Comparison of ENCODE assay signal across 16 cellular contexts in genomic region chr7:150931199-150931869, GRCh38. TPM values are rescaled to one million over a fixed set of nuclear protein-coding genes. Genes with fewer than 3 reads are reported as not detected.
DNase-seq lines count a peak whose midpoint lies in the region; TF ChIP-seq lines count a peak whose summit lies in the region.
"Had no signal": no experiment of that assay in that cellular context is flagged by ENCODE, and none has a peak within 500 bp of the region (broad histone marks: within the 10 kb centered on the region; RNA-seq: fewer than 3 reads in every experiment).

No MANE protein-coding gene starts in this region.

- H3K9me3 Mint-ChIP-seq in CD4-positive, alpha-beta memory T cell = peaks cover 0 to 2% (median 0%) of the 10 kb centered on the region in 8 donors
- H3K9me3 Mint-ChIP-seq: CD4-positive, CD25-positive, alpha-beta regulatory T cell had no signal

- no peak for TF ChIP-seq POLR2A in erythroblast (IDR thresholded peaks at IDR 0.05; ENCODE audit: low read length)
- TF ChIP-seq POLR2A in breast epithelium (IDR thresholded peaks at IDR 0.05) = no peak

- H3K36me3 ChIP-seq in CD4-positive, alpha-beta memory T cell (ENCODE audit: insufficient read depth, low read length) = no peaks in the 10 kb centered on the region
- no peaks in the 10 kb centered on the region for H3K36me3 ChIP-seq in breast epithelium
- H3K36me3 ChIP-seq: adrenal gland, heart left ventricle, MG63, thoracic aorta had no signal

- DNase-seq in CD4-positive, alpha-beta memory T cell = peak in 3 of 5 donors; percentile 25 to 39 (median 38)
- DNase-seq in GM12865 (ENCODE audit: low read depth) (peak; percentile 33), RPMI8226 (peak; percentile 86), erythroblast (lab: John Stamatoyannopoulos, UW) (peak; percentile 53 to 57), GM10266 (ENCODE audit: extremely low spot score) (no peak), kidney glomerular epithelial cell (lab: John Stamatoyannopoulos, UW) (no peak), breast epithelium (ENCODE audit: low spot score in 2 of 2) (no peak), COLO829 (ENCODE audit: low spot score) (no peak)
- DNase-seq: CD4-positive, CD25-positive, alpha-beta regulatory T cell; heart left ventricle; MG63 had no signal

- peaks cover 0 to 18% (median 5%) of the 10 kb centered on the region in 4 donors for H3K4me1 Mint-ChIP-seq in CD4-positive, alpha-beta memory T cell
- H3K4me1 Mint-ChIP-seq: CD4-positive, CD25-positive, alpha-beta regulatory T cell had no signal

- H3K4me1 ChIP-seq in CD4-positive, alpha-beta memory T cell (ENCODE audit: insufficient read depth, low read length) = peaks cover 7% of the 10 kb centered on the region
- no peaks in the 10 kb centered on the region for H3K4me1 ChIP-seq in breast epithelium
- H3K4me1 ChIP-seq: adrenal gland, heart left ventricle had no signal

- CTCF ChIA-PET in CD4-positive, alpha-beta memory T cell (lab: Charles Lee; ENCODE audit: partially characterized antibody) = interaction anchor here (1.2 to 2.0 kb wide), 4 partner anchors 11 to 54 kb away, joined by 3 to 9 read pairs (median 4); no protein-coding TSS in a partner anchor

- H3K9me3 ChIP-seq in CD4-positive, alpha-beta memory T cell (ENCODE audit: control insufficient read depth in 1 of 2, low read length in 2 of 2) = no peaks in the 10 kb centered on the region
- H3K9me3 ChIP-seq in breast epithelium = no peaks in the 10 kb centered on the region
- H3K9me3 ChIP-seq: adrenal gland, heart left ventricle, MG63, thoracic aorta had no signal

- TF ChIP-seq CTCF in GM12865 (IDR thresholded peaks at IDR 0.05; ENCODE audit: insufficient read depth, low read depth, low read length, missing control alignments) (no peak), GM10266 (IDR thresholded peaks at IDR 0.05; ENCODE audit: control insufficient read depth, insufficient read depth, low read depth, missing control alignments) (no peak), breast epithelium (IDR thresholded peaks at IDR 0.05) (no peak)

- no peak overlapping the region for H3K27ac Mint-ChIP-seq in CD4-positive, alpha-beta memory T cell
- H3K27ac Mint-ChIP-seq: CD4-positive, CD25-positive, alpha-beta regulatory T cell; progenitor cell of endocrine pancreas had no signal

- intact Hi-C loops in CD4-positive, alpha-beta memory T cell (cut with micrococcal nuclease) = no loop called here
- intact Hi-C loops in breast epithelium (cut with DNase I; ENCODE audit: low total_unique reads) = no loop called here

- H3K4me3 ChIP-seq in CD4-positive, alpha-beta memory T cell (ENCODE audit: low read length in 2 of 2) = no peak overlapping the region
- H3K4me3 ChIP-seq in GM12865 (ENCODE audit: low read depth, low read length) (no peak overlapping the region), breast epithelium (no peak overlapping the region)
- H3K4me3 ChIP-seq: adrenal gland, heart left ventricle, MG63, thoracic aorta had no signal

- no peaks in the 10 kb centered on the region for H3K36me3 Mint-ChIP-seq in CD4-positive, alpha-beta memory T cell
- H3K36me3 Mint-ChIP-seq: CD4-positive, CD25-positive, alpha-beta regulatory T cell had no signal

- POLR2A ChIA-PET in CD4-positive, alpha-beta memory T cell (lab: Charles Lee; ENCODE audit: partially characterized antibody) = interaction anchor here (1.5 kb wide), 1 partner anchor 11 kb away, joined by 4 read pairs; no protein-coding TSS in a partner anchor

- no peak overlapping the region for H3K27ac ChIP-seq in CD4-positive, alpha-beta memory T cell (ENCODE audit: low read depth, low read length)
- H3K27ac ChIP-seq in breast epithelium = no peak overlapping the region
- H3K27ac ChIP-seq: adrenal gland, heart left ventricle, thoracic aorta had no signal

- peak overlapping the region in 1 of 8 donors; percentile 41 for H3K4me3 Mint-ChIP-seq in CD4-positive, alpha-beta memory T cell
- H3K4me3 Mint-ChIP-seq: CD4-positive, CD25-positive, alpha-beta regulatory T cell had no signal

- H3K27me3 ChIP-seq in CD4-positive, alpha-beta memory T cell (ENCODE audit: insufficient read depth, low read length) = no peaks in the 10 kb centered on the region
- no peaks in the 10 kb centered on the region for H3K27me3 ChIP-seq in breast epithelium
- H3K27me3 ChIP-seq: MG63 had no signal

- H3K27me3 Mint-ChIP-seq in CD4-positive, alpha-beta memory T cell = no peaks in the 10 kb centered on the region

RNA-seq across cellular contexts. Expression of gene KCNH2, which starts 46.8 kb away (rescaled TPM):
- 1 to 10 TPM; 2.3 to 2.6 TPM for total RNA-seq in CD4-positive, alpha-beta memory T cell
- polyA plus RNA-seq in CD4-positive, alpha-beta memory T cell = 1 to 10 TPM; 1.8 to 2.4 TPM
- total RNA-seq in breast epithelium = under 1 TPM; under 0.01 to 0.29 (median 0.16) TPM
- total RNA-seq: lung microvascular endothelial cell, RPMI7951 had no signal

RNA-seq across cellular contexts. Expression of gene NOS3, which starts 59.5 kb away (rescaled TPM):
- total RNA-seq in CD4-positive, alpha-beta memory T cell = 1 to 10 TPM; 4.0 to 4.6 TPM
- polyA plus RNA-seq in CD4-positive, alpha-beta memory T cell = 10 to 100 TPM in 1 of 2 donors, 1 to 10 TPM in 1; 6.6 to 14.9 TPM
- total RNA-seq in breast epithelium = 10 to 100 TPM in 1 of 3 donors, 1 to 10 TPM in 2; 3.8 to 35.1 (median 5.1) TPM

Comparison
In these comparisons a context has a peak if more than half of its experiments do, and no peak if none do; other contexts are left out.
1. DNase-seq: peak in CD4-positive, alpha-beta memory T cell (3 of 5), GM12865 (single experiment), RPMI8226 (single experiment) and erythroblast (2 of 2); none in GM10266 (single experiment), kidney glomerular epithelial cell (single experiment), breast epithelium (0 of 2) and COLO829 (single experiment).